Comparison of ENCODE assay signal across 21 cellular contexts in genomic region chr11:113085446-113085845, GRCh38.
DNase-seq lines count a peak whose midpoint lies in the region; ATAC-seq lines count a peak whose summit lies in the region.
"Had no signal": no experiment of that assay in that cellular context is flagged by ENCODE, and none has a peak within 500 bp of the region (broad histone marks: within the 10 kb centered on the region; RNA-seq: fewer than 3 reads in every experiment).

No MANE protein-coding gene starts in this region.

- H3K9me3 ChIP-seq in T-helper 17 cell (ENCODE audit: control insufficient read depth, low read length, poor library complexity, severe bottlenecking), result no peaks in the 10 kb centered on the region

- no peaks in the 10 kb centered on the region for H3K4me1 Mint-ChIP-seq in T-helper 17 cell

- DNase-seq in NCI-H82 (lab: John Stamatoyannopoulos, UW) (peak; percentile 55), NCI-H82 treated with DMSO at 0.1 percent for 48 hours (lab: John Stamatoyannopoulos, UW; ENCODE audit: unreplicated experiment) (no peak), NCI-H1092 treated with DMSO at 0.1 percent for 48 hours (lab: John Stamatoyannopoulos, UW) (peak; percentile 24), myocyte (ENCODE audit: low read depth) (peak; percentile 76), T-helper 17 cell (no peak)
- DNase-seq in activated naive CD4-positive, alpha-beta T cell treated with anti-CD3 and anti-CD28 coated beads, Interleukin-2, amount 50 U/mL, for 16 hours, result no peak
- DNase-seq: CD4-positive, alpha-beta T cell; GDM1; IMR-90; KG1; MM.1S; NCI-H1417 treated with DMSO at 0.1 percent for 48 hours; NCI-H187; NCI-H2081 treated with DMSO at 0.1 percent for 48 hours; NCI-H226; NCI-H510A; RPMI8226; SHP77; T-helper 1 cell had no signal

- no peaks in the 10 kb centered on the region for H3K36me3 Mint-ChIP-seq in T-helper 17 cell (ENCODE audit: low read depth)

- peaks cover 34% of the 10 kb centered on the region for H3K27me3 Mint-ChIP-seq in T-helper 17 cell

- H3K4me3 Mint-ChIP-seq in T-helper 17 cell, result no peak overlapping the region
- H3K4me3 Mint-ChIP-seq: CD4-positive, alpha-beta T cell had no signal

- no peak for ATAC-seq in GM18868 (IDR thresholded peaks at IDR 0.05; ENCODE audit: unreplicated experiment)
- ATAC-seq in T-helper 17 cell, result no peak
- ATAC-seq: HCT116 had no signal

- H3K27ac Mint-ChIP-seq in T-helper 17 cell, result no peak overlapping the region
- H3K27ac Mint-ChIP-seq: CD4-positive, alpha-beta T cell had no signal

Comparison
In these comparisons a context has a peak if more than half of its experiments do, and no peak if none do; other contexts are left out.
1. DNase-seq: peak in NCI-H82 (single experiment), NCI-H1092 treated with DMSO at 0.1 percent for 48 hours (single experiment) and myocyte (single experiment); none in NCI-H82 treated with DMSO at 0.1 percent for 48 hours (single experiment), activated naive CD4-positive, alpha-beta T cell treated with anti-CD3 and anti-CD28 coated beads, Interleukin-2, amount 50 U/mL, for 16 hours (single experiment) and T-helper 17 cell (0 of 3).